Comparison of ENCODE assay signal across 1 cellular context in genomic region chr7:134896073-134896472, GRCh38.
A peak's percentile ranks its signal among the peaks of the same experiment; 100 is the strongest.
TF ChIP-seq lines count a peak whose summit lies in the region.

No MANE protein-coding gene starts in this region.

TF ChIP-seq in K562, 482 proteins besides CTCF, POLR2A, EP300 and RAD21 (continued from another document):
- TF ChIP-seq ZNF347 (CRISPR knock-in tag; IDR thresholded peaks at IDR 0.05; ENCODE audit: low read depth): no peak
- peak; percentile 70 for TF ChIP-seq ZNF280A (IDR thresholded peaks at IDR 0.05; ENCODE audit: low read depth, partially characterized antibody)
- TF ChIP-seq SIX5 (IDR thresholded peaks at IDR 0.05; ENCODE audit: borderline replicate concordance in 1 of 2, insufficient read depth in 1 of 2, low read depth in 1 of 2, low read length in 2 of 2): no peak
- 0 out of 2 replicates have a peak, but pooled peaks have one; percentile 34 for TF ChIP-seq CBX5 (IDR thresholded peaks at IDR 0.05; ENCODE audit: borderline replicate concordance, low read depth)
- no peak for TF ChIP-seq GTF2E2 (tag; IDR thresholded peaks at IDR 0.05)
- peak in 1 of 2 experiments; percentile 49; a peak in 1 of 3 replicates for TF ChIP-seq CBX3 (IDR thresholded peaks at IDR 0.05; ENCODE audit: borderline replicate concordance in 1 of 2, low read length in 2 of 2)
- no peak for TF ChIP-seq SAFB2 (IDR thresholded peaks at IDR 0.05; ENCODE audit: borderline replicate concordance, low read depth, low read length, severe bottlenecking)
